1 cellular context compared by ENCODE assay signal in genomic region chr1:20685099-20685662, GRCh38.
TF ChIP-seq lines count a peak whose summit lies in the region.

No MANE protein-coding gene starts in this region.

TF ChIP-seq in endothelial cell of umbilical vein, 7 proteins besides CTCF, POLR2A, EP300 and RAD21:
- TF ChIP-seq, protein P1, sequence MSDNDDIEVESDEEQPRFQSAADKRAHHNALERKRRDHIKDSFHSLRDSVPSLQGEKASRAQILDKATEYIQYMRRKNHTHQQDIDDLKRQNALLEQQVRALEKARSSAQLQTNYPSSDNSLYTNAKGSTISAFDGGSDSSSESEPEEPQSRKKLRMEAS (IDR thresholded peaks at IDR 0.05; ENCODE audit: insufficient read depth, insufficient read length), result peak; percentile 64
- TF ChIP-seq POLR2AphosphoS5 (IDR thresholded peaks at IDR 0.05; ENCODE audit: insufficient read depth, low read depth, low read length), result no peak
TF ChIP-seq in endothelial cell of umbilical vein: peak in this region for 1.
